8 cellular contexts compared by ENCODE assay signal in the genomic region with DNA sequence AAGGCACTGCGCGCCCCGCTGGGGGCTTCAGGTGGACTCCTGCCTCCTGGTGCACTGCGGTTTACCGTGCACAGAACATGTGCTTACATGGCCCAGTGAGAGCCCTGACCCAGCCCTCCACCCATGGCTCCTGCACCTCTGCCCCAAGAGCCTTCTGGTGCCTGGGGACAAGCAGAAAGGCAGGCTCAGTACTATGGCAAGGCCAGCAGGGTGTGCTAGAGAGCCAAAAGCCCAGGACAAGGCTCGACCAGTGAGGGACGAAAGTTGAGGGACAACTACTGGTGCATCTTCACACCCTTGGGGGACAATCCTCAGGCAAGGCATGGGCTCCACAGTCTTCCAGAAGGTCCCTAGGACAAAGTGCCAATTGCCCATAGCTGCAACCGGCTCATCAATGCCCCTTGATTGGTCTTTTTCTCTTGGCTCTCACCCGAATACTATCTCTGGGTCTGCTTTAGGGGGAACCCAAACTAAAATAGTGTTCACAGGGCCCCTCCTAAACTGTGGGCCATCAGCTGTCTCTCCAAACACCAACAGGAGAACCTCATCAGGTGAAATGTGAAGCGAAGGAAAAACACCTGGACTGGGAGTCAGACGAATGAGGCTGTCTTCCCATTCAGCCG. TPM values are rescaled to one million over a fixed set of nuclear protein-coding genes. Genes with fewer than 3 reads are reported as not detected.
DNase-seq lines count a peak whose midpoint lies in the region; ATAC-seq and TF ChIP-seq lines count a peak whose summit lies in the region.

No MANE protein-coding gene starts in this region.

- no peaks in the 10 kb centered on the region for H4K20me1 ChIP-seq in Loucy (ENCODE audit: insufficient read depth, low read length, poor library complexity, severe bottlenecking)

- POLR2A ChIA-PET in BJ (lab: Charles Lee) = no interaction called here

- no peak overlapping the region for H3K27ac ChIP-seq in adrenal gland
- no peak overlapping the region for H3K27ac ChIP-seq in right atrium auricular region

- no peaks in the 10 kb centered on the region for H3F3A ChIP-seq in Loucy (ENCODE audit: low read depth)

- CTCF ChIA-PET in BJ (lab: Yijun Ruan, JAX) = interaction anchor here (0.6 to 5.5 kb wide), 22 partner anchors 7 to 492 kb away, joined by 3 to 41 read pairs (median 4); a partner anchor contains a TSS

- TF ChIP-seq POLR2A in adrenal gland (IDR thresholded peaks at IDR 0.05) = no peak

- WGBS in adrenal gland, 4 donors = 51 to 60% (median 56%) methylated on average over 10 to 12 of the region's 12 CpGs

- TF ChIP-seq CTCF in BJ (IDR thresholded peaks at IDR 0.05; ENCODE audit: insufficient read depth, low read depth, low read length) (peak; percentile 97), Loucy (conservative IDR thresholded peaks at IDR 0.05; ENCODE audit: low read length) (peak; percentile 83), adrenal gland (IDR thresholded peaks at IDR 0.05) (peak; percentile 75 to 87 (median 83)), right atrium auricular region (IDR thresholded peaks at IDR 0.05) (peak; percentile 57 to 87)

- intact Hi-C loops in adrenal gland (cut with DNase I) = loop anchor here (5.0 to 10.0 kb wide), 2 partner anchors 130 to 133 kb away; no protein-coding TSS in a partner anchor
- intact Hi-C loops in sciatic nerve (cut with DNase I) = no loop called here

- H3K9me2 ChIP-seq in Loucy (replicated peaks; ENCODE audit: low read depth, low read length) = no peaks in the 10 kb centered on the region

- H3K79me2 ChIP-seq in Loucy (ENCODE audit: insufficient read depth, low read length) = no peaks in the 10 kb centered on the region

- H3K36me3 ChIP-seq in BJ (ENCODE audit: control insufficient read depth, insufficient read depth, low read length) (no peaks in the 10 kb centered on the region), Loucy (ENCODE audit: insufficient read depth, low read length) (no peaks in the 10 kb centered on the region), adrenal gland (replicated peaks in 1 of 2) (no peaks in the 10 kb centered on the region), right atrium auricular region (no peaks in the 10 kb centered on the region)

- H3K27me3 ChIP-seq in BJ (ENCODE audit: control insufficient read depth, insufficient read depth, low read length) (peaks cover 2% of the 10 kb centered on the region; the same call in 1 of the 2 replicates), Loucy (ENCODE audit: insufficient read depth, low read length, poor library complexity, severe bottlenecking) (no peaks in the 10 kb centered on the region), adrenal gland (no peaks in the 10 kb centered on the region), right atrium auricular region (no peaks in the 10 kb centered on the region)

- H3K9ac ChIP-seq in Loucy (ENCODE audit: low read depth, low read length, poor library complexity, severe bottlenecking) = no peak overlapping the region

- H3K4me1 ChIP-seq in Loucy (ENCODE audit: insufficient read depth, low read length, poor library complexity, severe bottlenecking) (no peaks in the 10 kb centered on the region), adrenal gland (replicated peaks in 1 of 2) (no peaks in the 10 kb centered on the region), right atrium auricular region (no peaks in the 10 kb centered on the region)

- H3K4me3 ChIP-seq in BJ (ENCODE audit: low read depth, low read length) (no peak overlapping the region), Loucy (ENCODE audit: low read length, poor library complexity, severe bottlenecking) (no peak overlapping the region), adrenal gland (no peak overlapping the region), right atrium auricular region (no peak overlapping the region)

- H2AFZ ChIP-seq in Loucy (ENCODE audit: low read length) = peak overlapping the region; percentile 60

- peak; percentile 66 for ATAC-seq in GM19395 (IDR thresholded peaks at IDR 0.05; ENCODE audit: unreplicated experiment)
- peak; percentile 46 for ATAC-seq in sciatic nerve

- no peak for DNase-seq in BJ (ENCODE audit: low read depth)
- peak; percentile 59 for DNase-seq in SW480 (ENCODE audit: low spot score)
- DNase-seq in adrenal gland = peak; percentile 62 to 80 (median 71)
- DNase-seq in right atrium auricular region (ENCODE audit: low spot score) = peak; percentile 66
- peak; percentile 72 for DNase-seq in sciatic nerve (ENCODE audit: low spot score)
- DNase-seq in GF-D8 (lab: John Stamatoyannopoulos, UW) = no peak

- H3K4me2 ChIP-seq in Loucy (ENCODE audit: low read depth, low read length, poor library complexity, severe bottlenecking) = no peak overlapping the region

- no peaks in the 10 kb centered on the region for H3K9me3 ChIP-seq in Loucy (ENCODE audit: insufficient read depth, low read depth, low read length)
- no peaks in the 10 kb centered on the region for H3K9me3 ChIP-seq in adrenal gland (replicated peaks in 1 of 3)
- no peaks in the 10 kb centered on the region for H3K9me3 ChIP-seq in right atrium auricular region

RNA-seq across cellular contexts. Expression of a gene that starts 13.5 kb away (rescaled TPM):
- not detected in 2 replicates for polyA plus RNA-seq in BJ (2011; rRNA removed)
- polyA minus RNA-seq in BJ (2011; rRNA and poly(A)+ RNA removed) = not detected in 2 replicates
- total RNA-seq in adrenal gland = 1 to 10 TPM in 1 of 8 donors, under 1 TPM in 4, not detected in 3; 0.58 to 1.1 (median 0.75) TPM
- under 1 TPM in 2 of 3 donors, not detected in 1; 0.32 to 0.71 TPM for polyA plus RNA-seq in adrenal gland
- under 1 TPM in 1 of 2 donors, not detected in 1; 0.48 TPM for total RNA-seq in right atrium auricular region
- not detected for total RNA-seq in sciatic nerve

RNA-seq across cellular contexts. Expression of a gene that starts 32.4 kb away (rescaled TPM):
- polyA plus RNA-seq in BJ (2011; rRNA removed) (not detected in 2 replicates), adrenal gland (1 to 10 TPM in 1 of 3 donors, under 1 TPM in 1, not detected in 1; 0.42 to 3.1 TPM)
- not detected in 2 replicates for polyA minus RNA-seq in BJ (2011; rRNA and poly(A)+ RNA removed)
- total RNA-seq in adrenal gland (1 to 10 TPM in 5 of 8 donors, under 1 TPM in 2, not detected in 1; 0.65 to 6.8 (median 1.3) TPM), right atrium auricular region (under 1 TPM in 1 of 2 donors, not detected in 1; 0.56 TPM), sciatic nerve (not detected)

RNA-seq across cellular contexts. Expression of a gene that starts 40.6 kb away (rescaled TPM):
- 0.96 and 1.4 TPM in 2 replicates for polyA plus RNA-seq in BJ (2011; rRNA removed)
- 0.15 and 1.9 TPM in 2 replicates for polyA minus RNA-seq in BJ (2011; rRNA and poly(A)+ RNA removed)
- 1 to 10 TPM in 7 of 8 donors, under 1 TPM in 1; 0.69 to 4.4 (median 2.5) TPM for total RNA-seq in adrenal gland
- 1 to 10 TPM in 2 of 3 donors, under 1 TPM in 1; 0.55 to 5.8 (median 3.8) TPM for polyA plus RNA-seq in adrenal gland
- under 1 TPM; 0.48 to 0.94 TPM for total RNA-seq in right atrium auricular region
- total RNA-seq in sciatic nerve = 3.6 TPM

RNA-seq across cellular contexts. Expression of a gene that starts 51.2 kb away (rescaled TPM):
- polyA plus RNA-seq in BJ (2011; rRNA removed) = not detected in 2 replicates
- polyA minus RNA-seq in BJ (2011; rRNA and poly(A)+ RNA removed) = 0.19 TPM in 1 of 2 replicates, not detected in the other
- 1 to 10 TPM in 3 of 8 donors, under 1 TPM in 1, not detected in 4; 0.28 to 2.8 (median 1.7) TPM for total RNA-seq in adrenal gland
- 1 to 10 TPM in 2 of 3 donors, under 1 TPM in 1; 0.11 to 4.1 (median 3.1) TPM for polyA plus RNA-seq in adrenal gland
- total RNA-seq in right atrium auricular region = under 1 TPM; 0.33 to 0.55 TPM
- not detected for total RNA-seq in sciatic nerve

Comparison
In these comparisons a context has a peak if more than half of its experiments do, and no peak if none do; other contexts are left out.
1. DNase-seq: peak in SW480 (single experiment), adrenal gland (7 of 7), right atrium auricular region (single experiment) and sciatic nerve (single experiment); none in BJ (single experiment) and GF-D8 (single experiment).
2. Peak in every context shown above with its lines, with median percentiles within 50 percentile points of each other: CTCF ChIP-seq.